Comparison of ENCODE assay signal across 1 cellular context in the genomic region with DNA sequence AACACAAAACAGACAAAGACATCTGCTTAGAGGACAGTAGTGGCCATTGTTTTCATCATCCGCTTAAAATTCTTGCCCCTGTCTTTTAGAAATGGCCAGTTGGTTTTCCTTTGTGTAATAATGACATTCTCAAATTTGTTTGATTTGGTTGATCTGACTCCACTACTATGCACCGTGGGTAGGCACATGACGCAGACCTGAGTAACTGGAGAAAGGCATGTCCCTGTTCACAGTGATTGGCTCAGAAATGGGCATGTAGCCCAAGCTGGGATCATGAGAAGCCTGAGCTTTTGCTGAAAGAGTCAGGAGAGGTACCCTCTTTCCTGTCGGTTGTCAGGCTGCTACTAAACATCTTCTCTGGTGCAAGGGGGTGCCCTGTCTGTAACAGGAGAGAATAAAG.
TF ChIP-seq lines count a peak whose summit lies in the region.

No MANE protein-coding gene starts in this region.

TF ChIP-seq in SK-N-SH treated with all-trans-retinoic acid at 6 μM for 48 hours, 23 proteins besides CTCF, POLR2A, EP300 and RAD21 (continued from another document):
- TF ChIP-seq, protein P1, sequence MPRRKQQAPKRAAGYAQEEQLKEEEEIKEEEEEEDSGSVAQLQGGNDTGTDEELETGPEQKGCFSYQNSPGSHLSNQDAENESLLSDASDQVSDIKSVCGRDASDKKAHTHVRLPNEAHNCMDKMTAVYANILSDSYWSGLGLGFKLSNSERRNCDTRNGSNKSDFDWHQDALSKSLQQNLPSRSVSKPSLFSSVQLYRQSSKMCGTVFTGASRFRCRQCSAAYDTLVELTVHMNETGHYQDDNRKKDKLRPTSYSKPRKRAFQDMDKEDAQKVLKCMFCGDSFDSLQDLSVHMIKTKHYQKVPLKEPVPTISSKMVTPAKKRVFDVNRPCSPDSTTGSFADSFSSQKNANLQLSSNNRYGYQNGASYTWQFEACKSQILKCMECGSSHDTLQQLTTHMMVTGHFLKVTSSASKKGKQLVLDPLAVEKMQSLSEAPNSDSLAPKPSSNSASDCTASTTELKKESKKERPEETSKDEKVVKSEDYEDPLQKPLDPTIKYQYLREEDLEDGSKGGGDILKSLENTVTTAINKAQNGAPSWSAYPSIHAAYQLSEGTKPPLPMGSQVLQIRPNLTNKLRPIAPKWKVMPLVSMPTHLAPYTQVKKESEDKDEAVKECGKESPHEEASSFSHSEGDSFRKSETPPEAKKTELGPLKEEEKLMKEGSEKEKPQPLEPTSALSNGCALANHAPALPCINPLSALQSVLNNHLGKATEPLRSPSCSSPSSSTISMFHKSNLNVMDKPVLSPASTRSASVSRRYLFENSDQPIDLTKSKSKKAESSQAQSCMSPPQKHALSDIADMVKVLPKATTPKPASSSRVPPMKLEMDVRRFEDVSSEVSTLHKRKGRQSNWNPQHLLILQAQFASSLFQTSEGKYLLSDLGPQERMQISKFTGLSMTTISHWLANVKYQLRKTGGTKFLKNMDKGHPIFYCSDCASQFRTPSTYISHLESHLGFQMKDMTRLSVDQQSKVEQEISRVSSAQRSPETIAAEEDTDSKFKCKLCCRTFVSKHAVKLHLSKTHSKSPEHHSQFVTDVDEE (CRISPR knock-in tag; IDR thresholded peaks at IDR 0.05), result no peak
- TF ChIP-seq PPARA (CRISPR knock-in tag; IDR thresholded peaks at IDR 0.05; ENCODE audit: borderline replicate concordance) (no peak), ARNTL (CRISPR knock-in tag; IDR thresholded peaks at IDR 0.05; ENCODE audit: borderline replicate concordance, low read depth) (no peak), ZFP30 (CRISPR knock-in tag; IDR thresholded peaks at IDR 0.05) (no peak), CSDC2 (CRISPR knock-in tag; IDR thresholded peaks at IDR 0.05) (no peak), BACH2 (CRISPR knock-in tag; IDR thresholded peaks at IDR 0.05; ENCODE audit: borderline replicate concordance) (no peak), ISL1 (CRISPR knock-in tag; IDR thresholded peaks at IDR 0.05) (no peak), CREB5 (CRISPR knock-in tag; IDR thresholded peaks at IDR 0.05; ENCODE audit: low read depth) (no peak), RARB (CRISPR knock-in tag; IDR thresholded peaks at IDR 0.05) (no peak), ZC3H10 (CRISPR knock-in tag; IDR thresholded peaks at IDR 0.05) (no peak), OSR1 (CRISPR knock-in tag; IDR thresholded peaks at IDR 0.05) (no peak)
- TF ChIP-seq, protein P2, sequence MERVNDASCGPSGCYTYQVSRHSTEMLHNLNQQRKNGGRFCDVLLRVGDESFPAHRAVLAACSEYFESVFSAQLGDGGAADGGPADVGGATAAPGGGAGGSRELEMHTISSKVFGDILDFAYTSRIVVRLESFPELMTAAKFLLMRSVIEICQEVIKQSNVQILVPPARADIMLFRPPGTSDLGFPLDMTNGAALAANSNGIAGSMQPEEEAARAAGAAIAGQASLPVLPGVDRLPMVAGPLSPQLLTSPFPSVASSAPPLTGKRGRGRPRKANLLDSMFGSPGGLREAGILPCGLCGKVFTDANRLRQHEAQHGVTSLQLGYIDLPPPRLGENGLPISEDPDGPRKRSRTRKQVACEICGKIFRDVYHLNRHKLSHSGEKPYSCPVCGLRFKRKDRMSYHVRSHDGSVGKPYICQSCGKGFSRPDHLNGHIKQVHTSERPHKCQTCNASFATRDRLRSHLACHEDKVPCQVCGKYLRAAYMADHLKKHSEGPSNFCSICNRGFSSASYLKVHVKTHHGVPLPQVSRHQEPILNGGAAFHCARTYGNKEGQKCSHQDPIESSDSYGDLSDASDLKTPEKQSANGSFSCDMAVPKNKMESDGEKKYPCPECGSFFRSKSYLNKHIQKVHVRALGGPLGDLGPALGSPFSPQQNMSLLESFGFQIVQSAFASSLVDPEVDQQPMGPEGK (CRISPR knock-in tag; IDR thresholded peaks at IDR 0.05; ENCODE audit: borderline replicate concordance), result no peak
